In genomic region chr9:20084125-20084524, GRCh38 we compare ENCODE assay signal across 24 cellular contexts.
"Had no signal": no experiment of that assay in that cellular context is flagged by ENCODE, and none has a peak within 500 bp of the region (broad histone marks: within the 10 kb centered on the region; RNA-seq: fewer than 3 reads in every experiment).

No MANE protein-coding gene starts in this region.

- ATAC-seq: esophagus mucosa; gastrocnemius medialis; naive thymus-derived CD4-positive, alpha-beta T cell; stimulated activated effector memory CD8-positive, alpha-beta T cell treated with anti-CD3 and anti-CD28 coated beads, Interleukin-12 subunit alpha, Interleukin-12 subunit beta, amount 100 ng/mL, for 72 hours; stimulated activated naive CD8-positive, alpha-beta T cell treated with anti-CD3 and anti-CD28 coated beads, Interleukin-15, Interleukin-2, amounts not matched to agents 100 U/mL and 50 U/mL, for 24 hours had no signal

- H3K9me3 ChIP-seq: gastrocnemius medialis, prostate gland, right atrium auricular region, sigmoid colon, testis, tibial nerve had no signal

- H3K36me3 ChIP-seq: gastrocnemius medialis, prostate gland, right atrium auricular region, sigmoid colon, tibial nerve had no signal

- H3K4me3 Mint-ChIP-seq: naive thymus-derived CD4-positive, alpha-beta T cell; nephron; stimulated activated effector memory CD8-positive, alpha-beta T cell treated with anti-CD3 and anti-CD28 coated beads, Interleukin-12 subunit alpha, Interleukin-12 subunit beta, amount 100 ng/mL, for 72 hours had no signal

- H3K4me1 ChIP-seq: gastrocnemius medialis, prostate gland, right atrium auricular region, sigmoid colon, testis, tibial nerve had no signal

- H3K36me3 Mint-ChIP-seq: stimulated activated effector memory CD8-positive, alpha-beta T cell treated with anti-CD3 and anti-CD28 coated beads, Interleukin-12 subunit alpha, Interleukin-12 subunit beta, amount 100 ng/mL, for 72 hours had no signal

- H3K27me3 ChIP-seq: gastrocnemius medialis, right atrium auricular region, sigmoid colon, testis, tibial nerve had no signal

- H3K4me1 Mint-ChIP-seq: stimulated activated effector memory CD8-positive, alpha-beta T cell treated with anti-CD3 and anti-CD28 coated beads, Interleukin-12 subunit alpha, Interleukin-12 subunit beta, amount 100 ng/mL, for 72 hours had no signal

- H3K4me3 ChIP-seq: dorsolateral prefrontal cortex, gastrocnemius medialis, prostate gland, right atrium auricular region, sigmoid colon, testis, tibial nerve had no signal

- H3K27ac Mint-ChIP-seq: naive thymus-derived CD4-positive, alpha-beta T cell; nephron; stimulated activated effector memory CD8-positive, alpha-beta T cell treated with anti-CD3 and anti-CD28 coated beads, Interleukin-12 subunit alpha, Interleukin-12 subunit beta, amount 100 ng/mL, for 72 hours had no signal

- H3K9me3 Mint-ChIP-seq: stimulated activated effector memory CD8-positive, alpha-beta T cell treated with anti-CD3 and anti-CD28 coated beads, Interleukin-12 subunit alpha, Interleukin-12 subunit beta, amount 100 ng/mL, for 72 hours had no signal

- H3K27ac ChIP-seq: dorsolateral prefrontal cortex, epithelial cell of prostate, gastrocnemius medialis, prostate gland, right atrium auricular region, sigmoid colon, testis, tibial nerve had no signal

- DNase-seq: cerebellar nuclear complex; dorsolateral prefrontal cortex; effector CD4-positive, alpha-beta T cell; foreskin fibroblast; gastrocnemius medialis; head of caudate nucleus; mammary epithelial cell; mesendoderm; midbrain; naive thymus-derived CD4-positive, alpha-beta T cell; nucleus accumbens; sigmoid colon; stimulated activated CD4-positive, alpha-beta T cell treated with anti-CD3 and anti-CD28 coated beads, Interleukin-2, amount 100 ng/mL, for 24 hours; stimulated activated CD4-positive, alpha-beta T cell treated with anti-CD3 and anti-CD28 coated beads, Interleukin-4, amount 100 ng/mL, for 24 hours; stimulated activated naive CD8-positive, alpha-beta T cell treated with anti-CD3 and anti-CD28 coated beads, Interleukin-15, Interleukin-2, amounts not matched to agents 100 U/mL and 50 U/mL, for 24 hours; substantia nigra; testis had no signal
